1 cellular context compared by ENCODE assay signal in genomic region chr4:106694232-106694631, GRCh38.
TF ChIP-seq lines count a peak whose summit lies in the region.

No MANE protein-coding gene starts in this region.

TF ChIP-seq in WTC11, 78 proteins besides CTCF, POLR2A, EP300 and RAD21 (continued from another document):
- no peak for TF ChIP-seq USF2 (CRISPR knock-in tag; IDR thresholded peaks at IDR 0.05)
- TF ChIP-seq NFATC4 (CRISPR knock-in tag; IDR thresholded peaks at IDR 0.05), result no peak
- no peak for TF ChIP-seq SP1 (CRISPR knock-in tag; conservative IDR thresholded peaks at IDR 0.05)
- no peak for TF ChIP-seq ELF4 (CRISPR knock-in tag; IDR thresholded peaks at IDR 0.05; ENCODE audit: low read depth)
- TF ChIP-seq, protein P1, sequence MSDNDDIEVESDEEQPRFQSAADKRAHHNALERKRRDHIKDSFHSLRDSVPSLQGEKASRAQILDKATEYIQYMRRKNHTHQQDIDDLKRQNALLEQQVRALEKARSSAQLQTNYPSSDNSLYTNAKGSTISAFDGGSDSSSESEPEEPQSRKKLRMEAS (CRISPR knock-in tag; IDR thresholded peaks at IDR 0.05), result no peak
